ENCODE assay signal across 16 cellular contexts in the genomic region with DNA sequence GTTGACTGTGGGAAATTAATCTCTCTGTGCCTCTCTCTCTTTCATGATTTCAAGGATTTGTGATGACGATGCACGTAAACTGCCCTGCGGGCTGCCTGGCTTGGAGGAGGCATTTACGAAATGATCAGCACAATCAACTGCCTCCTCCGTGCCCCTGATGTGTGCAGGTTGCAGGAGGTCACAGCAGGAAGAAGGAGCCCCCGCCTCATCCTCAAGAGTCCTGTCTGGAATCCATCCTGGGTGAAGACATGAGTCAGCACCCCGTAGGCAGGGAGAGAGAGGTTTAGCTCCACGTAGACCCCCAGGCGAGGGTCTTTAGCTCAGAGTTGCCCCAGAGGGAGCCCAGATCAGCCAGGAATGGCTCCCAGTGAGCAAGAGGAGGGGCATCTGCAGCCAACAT. TPM values are rescaled to one million over a fixed set of nuclear protein-coding genes. Genes with fewer than 3 reads are reported as not detected.
DNase-seq lines count a peak whose midpoint lies in the region; ATAC-seq and TF ChIP-seq lines count a peak whose summit lies in the region.
"Had no signal": no experiment of that assay in that cellular context is flagged by ENCODE, and none has a peak within 500 bp of the region (broad histone marks: within the 10 kb centered on the region; RNA-seq: fewer than 3 reads in every experiment).

No MANE protein-coding gene starts in this region.

- peak overlapping the region; percentile 50 for H3K18ac ChIP-seq in neuronal stem cell (ENCODE audit: low read length)

- no CpG with 5 or more reads among the region's 9 CpGs for WGBS in neuronal stem cell (ENCODE audit: extremely low coverage in 2 of 2, insufficient read length in 2 of 2, insufficient replicate concordance in 1 of 2), 2 donors

- no peak overlapping the region for H3K4me3 ChIP-seq in coronary artery
- no peak overlapping the region for H3K4me3 ChIP-seq in neuronal stem cell (ENCODE audit: low read length in 2 of 2)
- H3K4me3 ChIP-seq in vagina, result no peak overlapping the region
- H3K4me3 ChIP-seq: BLaER1 treated with 17β-estradiol and CSF1 and Interleukin-3, amounts not matched to agents 10 nM and 100 nM; HAP-1 had no signal

- no peak overlapping the region for H4K91ac ChIP-seq in neuronal stem cell (ENCODE audit: low read depth, low read length, poor library complexity)

- no peak overlapping the region for H2BK15ac ChIP-seq in neuronal stem cell (ENCODE audit: low read length)

- H3K4me1 ChIP-seq in neuronal stem cell (ENCODE audit: control insufficient read depth in 2 of 2, insufficient read depth in 1 of 2, low read depth in 1 of 2, low read length in 2 of 2), result peaks cover 6 to 9% of the 10 kb centered on the region in 2 donors
- peaks cover 10% of the 10 kb centered on the region for H3K4me1 ChIP-seq in vagina
- H3K4me1 ChIP-seq: HAP-1 had no signal

- no peak overlapping the region for H3K4ac ChIP-seq in neuronal stem cell (ENCODE audit: low read length)

- H2BK5ac ChIP-seq in neuronal stem cell (ENCODE audit: low read length), result no peak overlapping the region

- TF ChIP-seq POLR2A in vagina (IDR thresholded peaks at IDR 0.05), result no peak

- H3K23ac ChIP-seq in neuronal stem cell (ENCODE audit: low read depth, low read length, poor library complexity), result no peak overlapping the region

- no peak overlapping the region for H2AK5ac ChIP-seq in neuronal stem cell (ENCODE audit: low read depth, low read length)

- H3K4me2 ChIP-seq in neuronal stem cell (ENCODE audit: insufficient read depth, low read length, poor library complexity, severe bottlenecking), result no peak overlapping the region
- H3K4me2 ChIP-seq: BLaER1 treated with 17β-estradiol and CSF1 and Interleukin-3, amounts not matched to agents 10 nM and 100 nM had no signal

- intact Hi-C loops in vagina (cut with DNase I), result no loop called here

- H3K27ac ChIP-seq in coronary artery (no peak overlapping the region), neuronal stem cell (replicated peaks; ENCODE audit: low read length) (no peak overlapping the region), vagina (no peak overlapping the region)
- H3K27ac ChIP-seq: BLaER1 treated with 17β-estradiol and CSF1 and Interleukin-3, amounts not matched to agents 10 nM and 100 nM had no signal

- TF ChIP-seq CTCF in coronary artery (IDR thresholded peaks at IDR 0.05) (no peak), vagina (IDR thresholded peaks at IDR 0.05) (no peak)

- H3K79me1 ChIP-seq in neuronal stem cell (ENCODE audit: low read depth, low read length), result no peaks in the 10 kb centered on the region

- H3K27me3 ChIP-seq in neuronal stem cell (ENCODE audit: control insufficient read depth in 3 of 3, insufficient read depth in 3 of 3, low read depth in 1 of 3, low read length in 3 of 3) (no peaks in the 10 kb centered on the region), vagina (no peaks in the 10 kb centered on the region)
- H3K27me3 ChIP-seq: BLaER1 treated with 17β-estradiol and CSF1 and Interleukin-3, amounts not matched to agents 10 nM and 100 nM had no signal

- no peak overlapping the region for H3K14ac ChIP-seq in neuronal stem cell (ENCODE audit: low read length)

- H2BK120ac ChIP-seq in neuronal stem cell (ENCODE audit: low read depth, low read length), result no peak overlapping the region

- H4K8ac ChIP-seq in neuronal stem cell (ENCODE audit: low read depth, low read length), result no peak overlapping the region

- no peak overlapping the region for H3K9ac ChIP-seq in neuronal stem cell (ENCODE audit: low read depth, low read length, poor library complexity)
- H3K9ac ChIP-seq: BLaER1 treated with 17β-estradiol and CSF1 and Interleukin-3, amounts not matched to agents 10 nM and 100 nM had no signal

- peak; percentile 0 for DNase-seq in activated CD8-positive, alpha-beta memory T cell treated with anti-CD3 and anti-CD28 coated beads, Interleukin-2, amount 50 U/mL, for 48 hours
- no peak for DNase-seq in activated CD8-positive, alpha-beta memory T cell treated with anti-CD3 and anti-CD28 coated beads, Interleukin-2, amount 50 U/mL, for 4 hours
- DNase-seq in coronary artery (ENCODE audit: low spot score), result peak; percentile 43
- DNase-seq in neuronal stem cell (ENCODE audit: low spot score), result no peak
- peak; percentile 67 to 77 for DNase-seq in vagina (ENCODE audit: extremely low spot score in 2 of 2)
- DNase-seq in RKO (ENCODE audit: low spot score), result no peak
- no peak for DNase-seq in CD1c-positive myeloid dendritic cell (ENCODE audit: extremely low spot score)
- DNase-seq: 8988T; CD4-positive, alpha-beta T cell; DMS79; GOT3 had no signal

- no peak for ATAC-seq in HG03139 (IDR thresholded peaks at IDR 0.05; ENCODE audit: unreplicated experiment)
- ATAC-seq: HepG2 had no signal

- H3K36me3 ChIP-seq in neuronal stem cell (replicated peaks in 1 of 2; ENCODE audit: control insufficient read depth in 2 of 2, insufficient read depth in 2 of 2, low read length in 2 of 2) (peaks cover 0 to 2% of the 10 kb centered on the region in 2 donors), vagina (no peaks in the 10 kb centered on the region)
- H3K36me3 ChIP-seq: BLaER1 treated with 17β-estradiol and CSF1 and Interleukin-3, amounts not matched to agents 10 nM and 100 nM; HAP-1 had no signal

- no peak overlapping the region for H2BK12ac ChIP-seq in neuronal stem cell (ENCODE audit: low read length)

- peaks cover 0 to 11% of the 10 kb centered on the region in 2 donors for H3K9me3 ChIP-seq in neuronal stem cell (replicated peaks in 1 of 2; ENCODE audit: control insufficient read depth in 2 of 2, insufficient read depth in 1 of 2, low read depth in 1 of 2, low read length in 2 of 2)
- H3K9me3 ChIP-seq in vagina, result no peaks in the 10 kb centered on the region
- H3K9me3 ChIP-seq: HAP-1 had no signal

- H2AFZ ChIP-seq in neuronal stem cell (ENCODE audit: low read length), result no peak overlapping the region

RNA-seq across cellular contexts. Expression of gene TEX51, which starts 17.1 kb away (rescaled TPM):
- polyA plus RNA-seq in neuronal stem cell (2013, experiment 1 of 2), result not detected
- not detected for polyA plus RNA-seq in neuronal stem cell (2013, experiment 2 of 2)
- not detected for total RNA-seq in vagina
- total RNA-seq: CD4-positive, alpha-beta T cell; G401; HepG2 had no signal
- polyA plus RNA-seq: HepG2 had no signal

Comparison
In these comparisons a context has a peak if more than half of its experiments do, and no peak if none do; other contexts are left out.
1. DNase-seq: peak in activated CD8-positive, alpha-beta memory T cell treated with anti-CD3 and anti-CD28 coated beads, Interleukin-2, amount 50 U/mL, for 48 hours (single experiment), coronary artery (single experiment) and vagina (2 of 2); none in activated CD8-positive, alpha-beta memory T cell treated with anti-CD3 and anti-CD28 coated beads, Interleukin-2, amount 50 U/mL, for 4 hours (single experiment), neuronal stem cell (single experiment), RKO (single experiment) and CD1c-positive myeloid dendritic cell (single experiment).